1 cellular context compared by ENCODE assay signal in the genomic region with DNA sequence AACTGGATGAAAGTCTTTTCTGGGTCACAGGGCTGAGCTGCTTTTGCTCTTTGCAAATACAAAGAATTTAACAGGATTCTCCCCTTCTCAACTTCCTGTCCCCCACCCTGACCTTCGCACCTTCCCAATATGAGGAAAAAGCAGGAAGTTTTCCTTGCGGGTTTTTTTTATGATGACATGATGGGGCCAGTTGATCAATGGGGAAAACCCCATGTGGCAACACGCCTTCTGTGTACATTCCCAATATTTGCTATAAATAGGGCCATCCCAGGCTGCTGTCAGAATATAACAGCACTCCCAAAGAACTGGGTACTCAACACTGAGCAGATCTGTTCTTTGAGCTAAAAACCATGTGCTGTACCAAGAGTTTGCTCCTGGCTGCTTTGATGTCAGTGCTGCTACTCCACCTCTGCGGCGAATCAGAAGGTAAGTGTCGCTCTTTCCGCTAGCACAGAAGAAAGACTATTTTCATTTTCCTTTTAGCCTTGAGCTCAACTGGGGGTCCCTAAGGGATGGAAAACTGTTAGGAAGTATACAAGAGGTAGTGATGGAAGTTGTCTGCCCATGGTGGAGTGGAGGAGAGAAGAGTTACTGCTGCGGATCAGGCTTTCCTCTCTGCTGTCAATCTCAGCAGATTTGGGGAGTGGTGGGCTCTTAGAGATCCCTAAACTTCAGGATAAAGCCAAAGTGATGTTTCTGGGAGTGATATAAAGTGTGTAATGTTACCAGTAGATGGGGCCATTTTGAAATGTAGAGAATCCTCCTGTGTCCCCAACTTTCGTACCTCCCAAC.
TF ChIP-seq lines count a peak whose summit lies in the region.

A gene with protein sequence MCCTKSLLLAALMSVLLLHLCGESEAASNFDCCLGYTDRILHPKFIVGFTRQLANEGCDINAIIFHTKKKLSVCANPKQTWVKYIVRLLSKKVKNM (plus strand): TSS at position 281 of the 792 bp plus-strand sequence. CDS start 70 bp downstream, at position 351.

TF ChIP-seq in HepG2, 621 proteins besides CTCF, POLR2A, EP300 and RAD21 (continued from another document and continues in another):
- TF ChIP-seq, protein P1, sequence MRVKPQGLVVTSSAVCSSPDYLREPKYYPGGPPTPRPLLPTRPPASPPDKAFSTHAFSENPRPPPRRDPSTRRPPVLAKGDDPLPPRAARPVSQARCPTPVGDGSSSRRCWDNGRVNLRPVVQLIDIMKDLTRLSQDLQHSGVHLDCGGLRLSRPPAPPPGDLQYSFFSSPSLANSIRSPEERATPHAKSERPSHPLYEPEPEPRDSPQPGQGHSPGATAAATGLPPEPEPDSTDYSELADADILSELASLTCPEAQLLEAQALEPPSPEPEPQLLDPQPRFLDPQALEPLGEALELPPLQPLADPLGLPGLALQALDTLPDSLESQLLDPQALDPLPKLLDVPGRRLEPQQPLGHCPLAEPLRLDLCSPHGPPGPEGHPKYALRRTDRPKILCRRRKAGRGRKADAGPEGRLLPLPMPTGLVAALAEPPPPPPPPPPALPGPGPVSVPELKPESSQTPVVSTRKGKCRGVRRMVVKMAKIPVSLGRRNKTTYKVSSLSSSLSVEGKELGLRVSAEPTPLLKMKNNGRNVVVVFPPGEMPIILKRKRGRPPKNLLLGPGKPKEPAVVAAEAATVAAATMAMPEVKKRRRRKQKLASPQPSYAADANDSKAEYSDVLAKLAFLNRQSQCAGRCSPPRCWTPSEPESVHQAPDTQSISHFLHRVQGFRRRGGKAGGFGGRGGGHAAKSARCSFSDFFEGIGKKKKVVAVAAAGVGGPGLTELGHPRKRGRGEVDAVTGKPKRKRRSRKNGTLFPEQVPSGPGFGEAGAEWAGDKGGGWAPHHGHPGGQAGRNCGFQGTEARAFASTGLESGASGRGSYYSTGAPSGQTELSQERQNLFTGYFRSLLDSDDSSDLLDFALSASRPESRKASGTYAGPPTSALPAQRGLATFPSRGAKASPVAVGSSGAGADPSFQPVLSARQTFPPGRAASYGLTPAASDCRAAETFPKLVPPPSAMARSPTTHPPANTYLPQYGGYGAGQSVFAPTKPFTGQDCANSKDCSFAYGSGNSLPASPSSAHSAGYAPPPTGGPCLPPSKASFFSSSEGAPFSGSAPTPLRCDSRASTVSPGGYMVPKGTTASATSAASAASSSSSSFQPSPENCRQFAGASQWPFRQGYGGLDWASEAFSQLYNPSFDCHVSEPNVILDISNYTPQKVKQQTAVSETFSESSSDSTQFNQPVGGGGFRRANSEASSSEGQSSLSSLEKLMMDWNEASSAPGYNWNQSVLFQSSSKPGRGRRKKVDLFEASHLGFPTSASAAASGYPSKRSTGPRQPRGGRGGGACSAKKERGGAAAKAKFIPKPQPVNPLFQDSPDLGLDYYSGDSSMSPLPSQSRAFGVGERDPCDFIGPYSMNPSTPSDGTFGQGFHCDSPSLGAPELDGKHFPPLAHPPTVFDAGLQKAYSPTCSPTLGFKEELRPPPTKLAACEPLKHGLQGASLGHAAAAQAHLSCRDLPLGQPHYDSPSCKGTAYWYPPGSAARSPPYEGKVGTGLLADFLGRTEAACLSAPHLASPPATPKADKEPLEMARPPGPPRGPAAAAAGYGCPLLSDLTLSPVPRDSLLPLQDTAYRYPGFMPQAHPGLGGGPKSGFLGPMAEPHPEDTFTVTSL (CRISPR knock-in tag; IDR thresholded peaks at IDR 0.05; ENCODE audit: borderline replicate concordance): peak; percentile 98
- TF ChIP-seq MEIS1 (CRISPR knock-in tag; IDR thresholded peaks at IDR 0.05; ENCODE audit: borderline replicate concordance) (peak; percentile 83; the same call in 1 of the 2 replicates), ZNF331 (CRISPR knock-in tag; IDR thresholded peaks at IDR 0.05) (peak; percentile 82; the same call in 1 of the 2 replicates), KLF11 (CRISPR knock-in tag; IDR thresholded peaks at IDR 0.05) (peak; percentile 40; the same call in 1 of the 2 replicates), ZZZ3 (CRISPR knock-in tag; IDR thresholded peaks at IDR 0.05; ENCODE audit: borderline replicate concordance) (no peak), ZFY (CRISPR knock-in tag; IDR thresholded peaks at IDR 0.05) (no peak; the same call in 1 of the 2 replicates), MBD4 (IDR thresholded peaks at IDR 0.05; ENCODE audit: borderline replicate concordance, low read length) (peak; percentile 73; the same call in 1 of the 2 replicates), STAT5B (CRISPR knock-in tag; IDR thresholded peaks at IDR 0.05) (no peak), ZNF160 (CRISPR knock-in tag; IDR thresholded peaks at IDR 0.05) (no peak; the same call in 1 of the 2 replicates), PITX1 (CRISPR knock-in tag; IDR thresholded peaks at IDR 0.05) (peak; percentile 95; the same call in 1 of the 2 replicates), HMG20B (CRISPR knock-in tag; conservative IDR thresholded peaks at IDR 0.05) (peak; percentile 83), NBN (conservative IDR thresholded peaks at IDR 0.05) (no peak), RXRA (CRISPR knock-in tag; IDR thresholded peaks at IDR 0.05) (peak; percentile 86; the same call in 1 of the 2 replicates), MTA3 (CRISPR knock-in tag; IDR thresholded peaks at IDR 0.05) (no peak), SMAD9 (CRISPR knock-in tag; IDR thresholded peaks at IDR 0.05) (no peak), BRCA1 (CRISPR knock-in tag; IDR thresholded peaks at IDR 0.05) (no peak; the same call in 1 of the 2 replicates), GATAD2A (CRISPR knock-in tag; IDR thresholded peaks at IDR 0.05) (peak; percentile 97), SETDB1 (CRISPR knock-in tag; IDR thresholded peaks at IDR 0.05; ENCODE audit: borderline replicate concordance) (no peak), GFI1 (CRISPR knock-in tag; IDR thresholded peaks at IDR 0.05; ENCODE audit: borderline replicate concordance) (peak; percentile 90), ZNF260 (CRISPR knock-in tag; IDR thresholded peaks at IDR 0.05; ENCODE audit: borderline replicate concordance, low read depth) (no peak), MLLT10 (CRISPR knock-in tag; IDR thresholded peaks at IDR 0.05) (no peak), HNRNPK (IDR thresholded peaks at IDR 0.05; ENCODE audit: low read depth, low read length, poor library complexity, severe bottlenecking) (no peak), ZNF253 (CRISPR knock-in tag; IDR thresholded peaks at IDR 0.05; ENCODE audit: borderline replicate concordance) (peak; percentile 74; the same call in 1 of the 2 replicates), GTF2F1 (IDR thresholded peaks at IDR 0.05; ENCODE audit: low read length) (peak; percentile 95), KLF9 (CRISPR knock-in tag; IDR thresholded peaks at IDR 0.05; ENCODE audit: low read depth) (peak; percentile 61), FOXA3 (CRISPR knock-in tag; IDR thresholded peaks at IDR 0.05) (peak; percentile 94), ASH2L (IDR thresholded peaks at IDR 0.05; ENCODE audit: insufficient read length, low read depth, low read length) (peak; percentile 99), NR2F2 (IDR thresholded peaks at IDR 0.05; ENCODE audit: borderline replicate concordance, low read depth) (peak; percentile 96), ZNF460 (CRISPR knock-in tag; IDR thresholded peaks at IDR 0.05; ENCODE audit: borderline replicate concordance) (peak; percentile 23; the same call in 1 of the 2 replicates), ZKSCAN5 (CRISPR knock-in tag; IDR thresholded peaks at IDR 0.05) (no peak), ZC3H4 (CRISPR knock-in tag; IDR thresholded peaks at IDR 0.05; ENCODE audit: borderline replicate concordance) (no peak), SRSF1 (optimal IDR thresholded peaks at IDR 0.05; ENCODE audit: low read depth, low read length) (no peak), TOPORS (CRISPR knock-in tag; IDR thresholded peaks at IDR 0.05) (no peak), RCOR2 (CRISPR knock-in tag; IDR thresholded peaks at IDR 0.05) (peak; percentile 90), PAF1 (CRISPR knock-in tag; IDR thresholded peaks at IDR 0.05) (peak; percentile 82), ARNTL (CRISPR knock-in tag; IDR thresholded peaks at IDR 0.05) (peak; percentile 90; the same call in 1 of the 2 replicates), SNAPC2 (CRISPR knock-in tag; IDR thresholded peaks at IDR 0.05) (no peak), TEAD3 (CRISPR knock-in tag; optimal IDR thresholded peaks at IDR 0.05; ENCODE audit: borderline replicate concordance) (peak; percentile 81), HOXA3 (CRISPR knock-in tag; IDR thresholded peaks at IDR 0.05) (peak; percentile 73), CBX1 (IDR thresholded peaks at IDR 0.05; ENCODE audit: low read depth) (no peak), POLR2AphosphoS5 (IDR thresholded peaks at IDR 0.05; ENCODE audit: low read depth, low read length) (peak; percentile 99)
- TF ChIP-seq, protein P2, sequence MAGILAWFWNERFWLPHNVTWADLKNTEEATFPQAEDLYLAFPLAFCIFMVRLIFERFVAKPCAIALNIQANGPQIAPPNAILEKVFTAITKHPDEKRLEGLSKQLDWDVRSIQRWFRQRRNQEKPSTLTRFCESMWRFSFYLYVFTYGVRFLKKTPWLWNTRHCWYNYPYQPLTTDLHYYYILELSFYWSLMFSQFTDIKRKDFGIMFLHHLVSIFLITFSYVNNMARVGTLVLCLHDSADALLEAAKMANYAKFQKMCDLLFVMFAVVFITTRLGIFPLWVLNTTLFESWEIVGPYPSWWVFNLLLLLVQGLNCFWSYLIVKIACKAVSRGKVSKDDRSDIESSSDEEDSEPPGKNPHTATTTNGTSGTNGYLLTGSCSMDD (CRISPR knock-in tag; IDR thresholded peaks at IDR 0.05): no peak
- TF ChIP-seq, protein P3, sequence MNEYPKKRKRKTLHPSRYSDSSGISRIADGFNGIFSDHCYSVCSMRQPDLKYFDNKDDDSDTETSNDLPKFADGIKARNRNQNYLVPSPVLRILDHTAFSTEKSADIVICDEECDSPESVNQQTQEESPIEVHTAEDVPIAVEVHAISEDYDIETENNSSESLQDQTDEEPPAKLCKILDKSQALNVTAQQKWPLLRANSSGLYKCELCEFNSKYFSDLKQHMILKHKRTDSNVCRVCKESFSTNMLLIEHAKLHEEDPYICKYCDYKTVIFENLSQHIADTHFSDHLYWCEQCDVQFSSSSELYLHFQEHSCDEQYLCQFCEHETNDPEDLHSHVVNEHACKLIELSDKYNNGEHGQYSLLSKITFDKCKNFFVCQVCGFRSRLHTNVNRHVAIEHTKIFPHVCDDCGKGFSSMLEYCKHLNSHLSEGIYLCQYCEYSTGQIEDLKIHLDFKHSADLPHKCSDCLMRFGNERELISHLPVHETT (CRISPR knock-in tag; conservative IDR thresholded peaks at IDR 0.05): no peak
- TF ChIP-seq, protein P4, sequence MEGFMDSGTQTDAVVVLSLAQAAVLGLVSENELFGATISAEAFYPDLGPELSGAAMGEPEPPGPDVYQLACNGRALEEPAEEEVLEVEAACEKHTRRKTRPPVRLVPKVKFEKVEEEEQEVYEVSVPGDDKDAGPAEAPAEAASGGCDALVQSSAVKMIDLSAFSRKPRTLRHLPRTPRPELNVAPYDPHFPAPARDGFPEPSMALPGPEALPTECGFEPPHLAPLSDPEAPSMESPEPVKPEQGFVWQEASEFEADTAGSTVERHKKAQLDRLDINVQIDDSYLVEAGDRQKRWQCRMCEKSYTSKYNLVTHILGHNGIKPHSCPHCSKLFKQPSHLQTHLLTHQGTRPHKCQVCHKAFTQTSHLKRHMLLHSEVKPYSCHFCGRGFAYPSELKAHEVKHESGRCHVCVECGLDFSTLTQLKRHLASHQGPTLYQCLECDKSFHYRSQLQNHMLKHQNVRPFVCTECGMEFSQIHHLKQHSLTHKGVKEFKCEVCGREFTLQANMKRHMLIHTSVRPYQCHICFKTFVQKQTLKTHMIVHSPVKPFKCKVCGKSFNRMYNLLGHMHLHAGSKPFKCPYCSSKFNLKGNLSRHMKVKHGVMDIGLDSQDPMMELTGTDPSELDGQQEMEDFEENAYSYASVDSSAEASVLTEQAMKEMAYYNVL (CRISPR knock-in tag; IDR thresholded peaks at IDR 0.05; ENCODE audit: borderline replicate concordance): peak; percentile 95
- TF ChIP-seq, protein P5, sequence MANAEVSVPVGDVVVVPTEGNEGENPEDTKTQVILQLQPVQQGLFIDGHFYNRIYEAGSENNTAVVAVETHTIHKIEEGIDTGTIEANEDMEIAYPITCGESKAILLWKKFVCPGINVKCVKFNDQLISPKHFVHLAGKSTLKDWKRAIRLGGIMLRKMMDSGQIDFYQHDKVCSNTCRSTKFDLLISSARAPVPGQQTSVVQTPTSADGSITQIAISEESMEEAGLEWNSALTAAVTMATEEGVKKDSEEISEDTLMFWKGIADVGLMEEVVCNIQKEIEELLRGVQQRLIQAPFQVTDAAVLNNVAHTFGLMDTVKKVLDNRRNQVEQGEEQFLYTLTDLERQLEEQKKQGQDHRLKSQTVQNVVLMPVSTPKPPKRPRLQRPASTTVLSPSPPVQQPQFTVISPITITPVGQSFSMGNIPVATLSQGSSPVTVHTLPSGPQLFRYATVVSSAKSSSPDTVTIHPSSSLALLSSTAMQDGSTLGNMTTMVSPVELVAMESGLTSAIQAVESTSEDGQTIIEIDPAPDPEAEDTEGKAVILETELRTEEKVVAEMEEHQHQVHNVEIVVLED (CRISPR knock-in tag; IDR thresholded peaks at IDR 0.05; ENCODE audit: borderline replicate concordance): peak; percentile 30; the same call in 1 of the 2 replicates
- TF ChIP-seq, protein P6, sequence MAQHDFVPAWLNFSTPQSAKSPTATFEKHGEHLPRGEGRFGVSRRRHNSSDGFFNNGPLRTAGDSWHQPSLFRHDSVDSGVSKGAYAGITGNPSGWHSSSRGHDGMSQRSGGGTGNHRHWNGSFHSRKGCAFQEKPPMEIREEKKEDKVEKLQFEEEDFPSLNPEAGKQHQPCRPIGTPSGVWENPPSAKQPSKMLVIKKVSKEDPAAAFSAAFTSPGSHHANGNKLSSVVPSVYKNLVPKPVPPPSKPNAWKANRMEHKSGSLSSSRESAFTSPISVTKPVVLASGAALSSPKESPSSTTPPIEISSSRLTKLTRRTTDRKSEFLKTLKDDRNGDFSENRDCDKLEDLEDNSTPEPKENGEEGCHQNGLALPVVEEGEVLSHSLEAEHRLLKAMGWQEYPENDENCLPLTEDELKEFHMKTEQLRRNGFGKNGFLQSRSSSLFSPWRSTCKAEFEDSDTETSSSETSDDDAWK (CRISPR knock-in tag; IDR thresholded peaks at IDR 0.05): no peak
- TF ChIP-seq, protein P7, sequence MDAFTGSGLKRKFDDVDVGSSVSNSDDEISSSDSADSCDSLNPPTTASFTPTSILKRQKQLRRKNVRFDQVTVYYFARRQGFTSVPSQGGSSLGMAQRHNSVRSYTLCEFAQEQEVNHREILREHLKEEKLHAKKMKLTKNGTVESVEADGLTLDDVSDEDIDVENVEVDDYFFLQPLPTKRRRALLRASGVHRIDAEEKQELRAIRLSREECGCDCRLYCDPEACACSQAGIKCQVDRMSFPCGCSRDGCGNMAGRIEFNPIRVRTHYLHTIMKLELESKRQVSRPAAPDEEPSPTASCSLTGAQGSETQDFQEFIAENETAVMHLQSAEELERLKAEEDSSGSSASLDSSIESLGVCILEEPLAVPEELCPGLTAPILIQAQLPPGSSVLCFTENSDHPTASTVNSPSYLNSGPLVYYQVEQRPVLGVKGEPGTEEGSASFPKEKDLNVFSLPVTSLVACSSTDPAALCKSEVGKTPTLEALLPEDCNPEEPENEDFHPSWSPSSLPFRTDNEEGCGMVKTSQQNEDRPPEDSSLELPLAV (CRISPR knock-in tag; conservative IDR thresholded peaks at IDR 0.05; ENCODE audit: low read depth): no peak
